In the genomic region with DNA sequence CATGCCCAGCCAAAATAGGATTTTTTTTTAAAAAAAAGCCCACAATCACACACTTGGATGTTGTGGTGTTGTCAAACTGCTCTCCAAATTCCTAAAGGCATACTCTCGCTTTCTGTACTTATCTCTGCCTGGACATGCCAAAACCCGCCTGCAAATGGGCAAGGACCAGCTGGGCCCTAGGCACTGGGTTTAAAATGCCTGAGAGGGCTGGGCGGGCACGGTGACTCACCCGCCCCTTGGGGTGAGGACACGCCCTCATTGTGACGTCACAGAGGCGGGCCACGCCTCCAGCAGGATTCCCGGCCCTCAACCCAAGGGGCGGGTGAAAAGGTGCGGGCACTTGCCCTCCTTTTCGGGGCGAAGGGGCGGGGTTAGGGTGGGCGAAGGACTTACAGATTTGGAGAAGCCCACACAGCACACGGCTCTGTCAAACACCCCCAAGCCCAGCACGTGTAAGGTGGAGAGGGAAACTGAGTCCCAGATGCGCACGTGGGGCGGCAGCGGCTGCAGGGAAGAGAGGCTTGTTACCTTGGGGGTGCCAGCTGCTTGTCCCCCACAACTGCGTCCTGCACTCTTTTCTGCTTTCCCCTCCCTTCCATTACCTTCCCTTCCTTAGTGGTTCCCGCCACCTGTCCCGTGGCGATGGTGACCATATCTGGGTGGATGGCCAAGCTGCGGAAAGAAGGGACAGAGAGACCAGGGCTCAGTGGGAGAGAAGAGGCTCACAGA, we compare ENCODE assay signal across 9 cellular contexts. TPM values are rescaled to one million over a fixed set of nuclear protein-coding genes. Genes with fewer than 3 reads are reported as not detected.
A peak's percentile ranks its signal among the peaks of the same experiment; 100 is the strongest.
DNase-seq lines count a peak whose midpoint lies in the region; ATAC-seq and TF ChIP-seq lines count a peak whose summit lies in the region.
"Had no signal": no experiment of that assay in that cellular context is flagged by ENCODE, and none has a peak within 500 bp of the region (broad histone marks: within the 10 kb centered on the region; RNA-seq: fewer than 3 reads in every experiment).

No MANE protein-coding gene starts in this region.

- peaks cover 3% of the 10 kb centered on the region; the same call in 1 of the 2 replicates for H3K36me3 ChIP-seq in HUES48 (ENCODE audit: control insufficient read depth, insufficient read depth, low read length)
- H3K36me3 ChIP-seq in kidney epithelial cell (ENCODE audit: control insufficient read depth, insufficient read depth, low read length) = no peaks in the 10 kb centered on the region

- ATAC-seq in HG03469 (IDR thresholded peaks at IDR 0.05; ENCODE audit: unreplicated experiment) = no peak

- H3K4me3 ChIP-seq in HUES48 (ENCODE audit: low read depth, low read length) (peak overlapping the region; percentile 46), kidney epithelial cell (ENCODE audit: low read depth, low read length) (no peak overlapping the region)
- H3K4me3 ChIP-seq: HAP-1 had no signal

- peaks cover 17% of the 10 kb centered on the region for H3K4me1 ChIP-seq in HUES48 (ENCODE audit: control insufficient read depth, insufficient read depth, low read length)

- H3K27me3 ChIP-seq in HUES48 (ENCODE audit: control insufficient read depth, insufficient read depth, low read length) (no peaks in the 10 kb centered on the region), kidney epithelial cell (ENCODE audit: control insufficient read depth, insufficient read depth, low read length) (no peaks in the 10 kb centered on the region)

- H3K9ac ChIP-seq in HUES48 (ENCODE audit: low read depth, low read length) = no peak overlapping the region

- DNase-seq in COLO668 (lab: John Stamatoyannopoulos, UW; ENCODE audit: unreplicated experiment) (peak; percentile 62), T-helper 9 cell (peak; percentile 25), kidney epithelial cell (ENCODE audit: low read depth) (peak; percentile 65), GM20000 (ENCODE audit: low spot score) (no peak)
- DNase-seq in central memory CD4-positive, alpha-beta T cell = peak; percentile 17
- DNase-seq in stimulated activated CD8-positive, alpha-beta memory T cell treated with anti-CD3 and anti-CD28 coated beads, Interleukin-7, amount 100 ng/mL, for 24 hours (ENCODE audit: low read depth) = peak; percentile 27

- H3K9me3 ChIP-seq in HUES48 (ENCODE audit: control insufficient read depth, insufficient read depth, low read length) = no peaks in the 10 kb centered on the region
- H3K9me3 ChIP-seq: HAP-1 had no signal

- TF ChIP-seq CTCF in kidney epithelial cell (IDR thresholded peaks at IDR 0.05; ENCODE audit: insufficient read depth, low read length, poor library complexity, severe bottlenecking) (no peak), GM20000 (IDR thresholded peaks at IDR 0.05; ENCODE audit: extremely low read depth, missing control alignments) (no peak)

- H3K27ac ChIP-seq in HUES48 (ENCODE audit: low read depth, low read length) = peak overlapping the region; percentile 83

RNA-seq across cellular contexts. Expression of a gene that starts 6.6 kb away (rescaled TPM):
- 30.7 and 33.6 TPM in 2 replicates for total RNA-seq in kidney epithelial cell

RNA-seq across cellular contexts. Expression of a gene that starts 30.6 kb away (rescaled TPM):
- total RNA-seq in kidney epithelial cell = 0.07 TPM in 1 of 2 replicates, not detected in the other

RNA-seq across cellular contexts. Expression of a gene that starts 35.4 kb away (rescaled TPM):
- total RNA-seq in kidney epithelial cell = 0.46 TPM in 1 of 2 replicates, not detected in the other

RNA-seq across cellular contexts. Expression of a gene that starts 48.0 kb away (rescaled TPM):
- total RNA-seq in kidney epithelial cell = 12.3 and 15.5 TPM in 2 replicates

RNA-seq across cellular contexts. Expression of a gene that starts 59.1 kb away (rescaled TPM):
- total RNA-seq in kidney epithelial cell = 177 and 219 TPM in 2 replicates
